Comparison of ENCODE assay signal across 1 cellular context in genomic region chr5:129496410-129496809, GRCh38.
TF ChIP-seq lines count a peak whose summit lies in the region.

No MANE protein-coding gene starts in this region.

TF ChIP-seq in HepG2, 621 proteins besides CTCF, POLR2A, EP300 and RAD21 (continued from another document):
- no peak for TF ChIP-seq ZNF639 (CRISPR knock-in tag; conservative IDR thresholded peaks at IDR 0.05)
- TF ChIP-seq THRA (CRISPR knock-in tag; IDR thresholded peaks at IDR 0.05; ENCODE audit: borderline replicate concordance), result no peak
- no peak for TF ChIP-seq IRX3 (CRISPR knock-in tag; IDR thresholded peaks at IDR 0.05; ENCODE audit: borderline replicate concordance, low read depth)
- TF ChIP-seq ZNF563 (CRISPR knock-in tag; IDR thresholded peaks at IDR 0.05), result no peak
- no peak for TF ChIP-seq NONO (IDR thresholded peaks at IDR 0.05)
- TF ChIP-seq NONO (CRISPR knock-in tag; conservative IDR thresholded peaks at IDR 0.05), result no peak
- TF ChIP-seq JDP2 (CRISPR knock-in tag; IDR thresholded peaks at IDR 0.05; ENCODE audit: borderline replicate concordance), result no peak
- TF ChIP-seq SRF (IDR thresholded peaks at IDR 0.05; ENCODE audit: low read depth, low read length), result no peak
- no peak for TF ChIP-seq RXRA (CRISPR knock-in tag; IDR thresholded peaks at IDR 0.05)
- no peak for TF ChIP-seq TRIM24 (CRISPR knock-in tag; IDR thresholded peaks at IDR 0.05)
- TF ChIP-seq, protein P1, sequence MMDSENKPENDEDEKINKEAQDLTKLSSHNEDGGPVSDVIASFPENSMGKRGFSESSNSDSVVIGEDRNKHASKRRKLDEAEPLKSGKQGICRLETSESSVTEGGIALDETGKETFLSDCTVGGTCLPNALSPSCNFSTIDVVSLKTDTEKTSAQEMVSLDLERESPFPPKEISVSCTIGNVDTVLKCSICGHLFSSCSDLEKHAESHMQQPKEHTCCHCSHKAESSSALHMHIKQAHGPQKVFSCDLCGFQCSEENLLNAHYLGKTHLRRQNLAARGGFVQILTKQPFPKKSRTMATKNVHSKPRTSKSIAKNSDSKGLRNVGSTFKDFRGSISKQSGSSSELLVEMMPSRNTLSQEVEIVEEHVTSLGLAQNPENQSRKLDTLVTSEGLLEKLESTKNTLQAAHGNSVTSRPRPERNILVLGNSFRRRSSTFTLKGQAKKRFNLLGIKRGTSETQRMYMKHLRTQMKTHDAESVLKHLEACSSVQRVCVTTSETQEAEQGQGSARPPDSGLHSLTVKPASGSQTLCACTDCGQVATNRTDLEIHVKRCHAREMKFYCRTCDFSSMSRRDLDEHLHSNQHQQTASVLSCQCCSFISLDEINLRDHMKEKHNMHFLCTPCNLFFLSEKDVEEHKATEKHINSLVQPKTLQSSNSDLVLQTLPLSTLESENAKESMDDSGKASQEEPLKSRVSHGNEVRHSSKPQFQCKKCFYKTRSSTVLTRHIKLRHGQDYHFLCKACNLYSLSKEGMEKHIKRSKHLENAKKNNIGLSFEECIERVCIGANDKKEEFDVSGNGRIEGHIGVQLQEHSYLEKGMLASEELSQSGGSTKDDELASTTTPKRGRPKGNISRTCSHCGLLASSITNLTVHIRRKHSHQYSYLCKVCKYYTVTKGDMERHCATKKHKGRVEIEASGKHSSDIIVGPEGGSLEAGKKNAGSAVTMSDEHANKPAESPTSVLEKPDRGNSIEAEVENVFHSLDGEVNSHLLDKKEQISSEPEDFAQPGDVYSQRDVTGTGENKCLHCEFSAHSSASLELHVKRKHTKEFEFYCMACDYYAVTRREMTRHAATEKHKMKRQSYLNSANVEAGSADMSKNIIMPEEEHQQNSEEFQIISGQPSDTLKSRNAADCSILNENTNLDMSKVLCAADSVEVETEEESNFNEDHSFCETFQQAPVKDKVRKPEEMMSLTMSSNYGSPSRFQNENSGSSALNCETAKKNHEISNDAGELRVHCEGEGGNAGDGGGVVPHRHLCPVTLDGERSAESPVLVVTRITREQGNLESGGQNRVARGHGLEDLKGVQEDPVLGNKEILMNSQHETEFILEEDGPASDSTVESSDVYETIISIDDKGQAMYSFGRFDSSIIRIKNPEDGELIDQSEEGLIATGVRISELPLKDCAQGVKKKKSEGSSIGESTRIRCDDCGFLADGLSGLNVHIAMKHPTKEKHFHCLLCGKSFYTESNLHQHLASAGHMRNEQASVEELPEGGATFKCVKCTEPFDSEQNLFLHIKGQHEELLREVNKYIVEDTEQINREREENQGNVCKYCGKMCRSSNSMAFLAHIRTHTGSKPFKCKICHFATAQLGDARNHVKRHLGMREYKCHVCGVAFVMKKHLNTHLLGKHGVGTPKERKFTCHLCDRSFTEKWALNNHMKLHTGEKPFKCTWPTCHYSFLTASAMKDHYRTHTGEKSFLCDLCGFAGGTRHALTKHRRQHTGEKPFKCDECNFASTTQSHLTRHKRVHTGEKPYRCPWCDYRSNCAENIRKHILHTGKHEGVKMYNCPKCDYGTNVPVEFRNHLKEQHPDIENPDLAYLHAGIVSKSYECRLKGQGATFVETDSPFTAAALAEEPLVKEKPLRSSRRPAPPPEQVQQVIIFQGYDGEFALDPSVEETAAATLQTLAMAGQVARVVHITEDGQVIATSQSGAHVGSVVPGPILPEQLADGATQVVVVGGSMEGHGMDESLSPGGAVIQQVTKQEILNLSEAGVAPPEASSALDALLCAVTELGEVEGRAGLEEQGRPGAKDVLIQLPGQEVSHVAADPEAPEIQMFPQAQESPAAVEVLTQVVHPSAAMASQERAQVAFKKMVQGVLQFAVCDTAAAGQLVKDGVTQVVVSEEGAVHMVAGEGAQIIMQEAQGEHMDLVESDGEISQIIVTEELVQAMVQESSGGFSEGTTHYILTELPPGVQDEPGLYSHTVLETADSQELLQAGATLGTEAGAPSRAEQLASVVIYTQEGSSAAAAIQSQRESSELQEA (CRISPR knock-in tag; IDR thresholded peaks at IDR 0.05; ENCODE audit: not compliant biosample characterization), result no peak
- TF ChIP-seq ZNF3 (CRISPR knock-in tag; IDR thresholded peaks at IDR 0.05), result no peak
